10 cellular contexts compared by ENCODE assay signal in the genomic region with DNA sequence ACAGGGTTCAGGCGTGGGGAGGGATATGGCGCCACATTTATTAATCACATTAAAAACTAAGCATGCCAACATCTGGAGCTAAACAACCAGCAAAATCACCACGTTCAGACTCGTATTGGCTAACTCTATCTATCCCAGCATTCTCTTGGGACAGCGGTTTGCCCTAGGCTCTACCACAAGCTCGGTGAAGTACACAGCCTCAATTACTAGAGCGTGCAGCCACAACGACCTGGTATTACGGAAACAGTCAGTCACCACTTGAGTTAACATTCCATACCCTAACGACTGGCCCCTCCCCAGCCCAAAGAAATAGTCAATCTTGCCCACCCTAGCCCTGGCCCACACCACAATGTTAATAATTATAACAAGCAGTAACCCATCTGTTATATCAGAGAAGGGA. TPM values are rescaled to one million over a fixed set of nuclear protein-coding genes. Genes with fewer than 3 reads are reported as not detected.
DNase-seq lines count a peak whose midpoint lies in the region; ATAC-seq and TF ChIP-seq lines count a peak whose summit lies in the region.
"Had no signal": no experiment of that assay in that cellular context is flagged by ENCODE, and none has a peak within 500 bp of the region (broad histone marks: within the 10 kb centered on the region; RNA-seq: fewer than 3 reads in every experiment).

No MANE protein-coding gene starts in this region.

- peaks cover 23% of the 10 kb centered on the region; the same call in 1 of the 2 replicates for H3K79me2 ChIP-seq in OCI-LY7 (ENCODE audit: insufficient read depth, low read depth, low read length)

- H3K36me3 ChIP-seq in OCI-LY7 (ENCODE audit: insufficient read depth, low read length): peaks cover 19% of the 10 kb centered on the region; the same call in 1 of the 2 replicates
- peaks cover 0 to 15% (median 2%) of the 10 kb centered on the region in 4 donors for H3K36me3 ChIP-seq in right lobe of liver

- intact Hi-C loops in OCI-LY7 (cut with micrococcal nuclease; ENCODE audit: unreplicated experiment) (loop anchor here (1.0 to 5.0 kb wide), 5 partner anchors 92 to 267 kb away; no protein-coding TSS in a partner anchor), lower leg skin (cut with DNase I; ENCODE audit: low total_unique reads) (loop anchor here (10.0 kb wide), 1 partner anchor 1395 kb away; the partner anchor contains the start of gene IL2RB), right lobe of liver (cut with DNase I) (no loop called here)

- POLR2A ChIA-PET in OCI-LY7 (lab: Charles Lee): interaction anchor here (0.7 to 2.2 kb wide), 12 partner anchors 11 to 172 kb away, joined by 3 to 6 read pairs (median 5); partner anchors contain the start of gene APOL6

- H3K27ac ChIP-seq in OCI-LY7 (ENCODE audit: low read depth, low read length, poor library complexity, severe bottlenecking) (peak overlapping the region; percentile 99), right lobe of liver (no peak overlapping the region)

- TF ChIP-seq CTCF in OCI-LY7 (conservative IDR thresholded peaks at IDR 0.05; ENCODE audit: low read length): no peak
- no peak for TF ChIP-seq CTCF in lower leg skin (IDR thresholded peaks at IDR 0.05)
- no peak for TF ChIP-seq CTCF in right lobe of liver (IDR thresholded peaks at IDR 0.05)

- H3K4me2 ChIP-seq in OCI-LY7 (ENCODE audit: low read length): peak overlapping the region; percentile 81

- no TSS peak for BruUV-seq in OCI-LY7 (replicated peaks; lab: Mats Ljungman, UMichigan)

- DNase-seq in OCI-LY7 (ENCODE audit: low spot score) (peak; percentile 98), renal cortical epithelial cell (ENCODE audit: low read depth) (peak; percentile 97), OCI-M1 (lab: John Stamatoyannopoulos, UW) (no peak), lower leg skin (ENCODE audit: low spot score in 2 of 2) (no peak), NCI-H748 (lab: John Stamatoyannopoulos, UW; ENCODE audit: unreplicated experiment) (no peak), right lobe of liver (no peak)
- DNase-seq: activated T-cell treated with anti-CD3 and anti-CD28 coated beads, Interleukin-2, amount 50 U/mL, for 1 hour had no signal

- peak overlapping the region; percentile 46 for H3K4me3 ChIP-seq in OCI-LY7 (ENCODE audit: low read depth, low read length, poor library complexity, severe bottlenecking)
- no peak overlapping the region for H3K4me3 ChIP-seq in lower leg skin (ENCODE audit: low read depth, poor library complexity, severe bottlenecking)
- no peak overlapping the region for H3K4me3 ChIP-seq in right lobe of liver

- no peaks in the 10 kb centered on the region for H3K9me2 ChIP-seq in OCI-LY7 (ENCODE audit: insufficient read depth, low read length)

- 38 to 39% methylated on average over 10 of the region's 10 CpGs for WGBS in lower leg skin, 2 donors
- 83% methylated on average over 9 of the region's 10 CpGs for WGBS in right lobe of liver (ENCODE audit: insufficient coverage, low coverage, low lambda C conversion rate, missing lambda C conversion rate)

- ATAC-seq in GM18909 (IDR thresholded peaks at IDR 0.05; ENCODE audit: poor library complexity, unreplicated experiment): peak; percentile 90
- ATAC-seq in HG02763 (IDR thresholded peaks at IDR 0.05; ENCODE audit: unreplicated experiment): peak; percentile 72
- ATAC-seq in right lobe of liver: no peak

- H4K20me1 ChIP-seq in OCI-LY7 (ENCODE audit: insufficient read depth, low read length): no peaks in the 10 kb centered on the region

- CTCF ChIA-PET in OCI-LY7 (lab: Charles Lee; ENCODE audit: unreplicated experiment): interaction anchor here (1.3 kb wide), 1 partner anchor 21 kb away, joined by 3 read pairs; no protein-coding TSS in a partner anchor

- peaks cover 100% of the 10 kb centered on the region for H3K4me1 ChIP-seq in OCI-LY7 (ENCODE audit: insufficient read depth, low read length, poor library complexity, severe bottlenecking)
- peaks cover 0 to 10% (median 3%) of the 10 kb centered on the region in 4 donors for H3K4me1 ChIP-seq in right lobe of liver

- TF ChIP-seq POLR2A in lower leg skin (IDR thresholded peaks at IDR 0.05): no peak
- no peak for TF ChIP-seq POLR2A in right lobe of liver (IDR thresholded peaks at IDR 0.05)

- H2AFZ ChIP-seq in OCI-LY7 (ENCODE audit: low read length): no peak overlapping the region

- H3K27me3 ChIP-seq in right lobe of liver: no peaks in the 10 kb centered on the region

- no peaks in the 10 kb centered on the region for H3K9me3 ChIP-seq in OCI-LY7 (ENCODE audit: low read length)
- H3K9me3 ChIP-seq in right lobe of liver: no peaks in the 10 kb centered on the region

RNA-seq across cellular contexts. Expression of gene APOL5, which starts 32.1 kb away (rescaled TPM):
- total RNA-seq in OCI-LY7 (2014; rRNA removed; shearing (Covaris generic)): 1.8 and 3.9 TPM in 2 replicates
- total RNA-seq in OCI-LY7 (2022) (0.67 and 1.2 TPM in 2 replicates), renal cortical epithelial cell (not detected in 2 replicates), lower leg skin (not detected), right lobe of liver (under 1 TPM in 1 of 6 experiments, not detected in 5; 0.51 TPM)
- total RNA-seq: temporal lobe had no signal

Comparison
In these comparisons a context has a peak if more than half of its experiments do, and no peak if none do; other contexts are left out.
1. ATAC-seq: peak in GM18909 (single experiment) and HG02763 (single experiment); none in right lobe of liver (0 of 4).
2. DNase-seq: peak in OCI-LY7 (single experiment) and renal cortical epithelial cell (single experiment); none in OCI-M1 (single experiment), lower leg skin (0 of 2), NCI-H748 (single experiment) and right lobe of liver (0 of 3).
3. intact Hi-C loops: an anchor here in OCI-LY7 (1.0 to 5.0 kb wide) and lower leg skin (10.0 kb wide); none called in right lobe of liver.